36 cellular contexts compared by ENCODE assay signal in genomic region chr4:35950442-35950841, GRCh38.
"Had no signal": no experiment of that assay in that cellular context is flagged by ENCODE, and none has a peak within 500 bp of the region (broad histone marks: within the 10 kb centered on the region; RNA-seq: fewer than 3 reads in every experiment).

No MANE protein-coding gene starts in this region.

- H3K4me3 ChIP-seq: MG63 had no signal

- DNase-seq: Karpas-422, Kasumi-1, MG63, MM.1S, MV-4-11, NCI-H1048, NCI-H1092, NCI-H1092 treated with DMSO at 0.1 percent for 48 hours, NCI-H1105, NCI-H1105 treated with DMSO at 0.1 percent for 48 hours, NCI-H1417, NCI-H1417 treated with DMSO at 0.1 percent for 48 hours, NCI-H1436, NCI-H1436 treated with DMSO at 0.1 percent for 48 hours, NCI-H146, NCI-H1694, NCI-H1694 treated with DMSO at 0.1 percent for 48 hours, NCI-H187, NCI-H187 treated with DMSO at 0.1 percent for 48 hours, NCI-H1930, NCI-H2029, NCI-H2029 treated with DMSO at 0.1 percent for 48 hours, NCI-H2081, NCI-H2081 treated with DMSO at 0.1 percent for 48 hours, NCI-H2107, NCI-H2171, NCI-H2171 treated with DMSO at 0.1 percent for 48 hours, NCI-H2227 treated with DMSO at 0.1 percent for 48 hours, NCI-H226, NCI-H345, NCI-H446, NCI-H446 treated with DMSO at 0.1 percent for 48 hours, NCI-H510A, NCI-H510A treated with DMSO at 0.1 percent for 48 hours, NCI-H524, NCI-H524 treated with DMSO at 0.1 percent for 48 hours had no signal

- H3K9me3 ChIP-seq: MG63 had no signal

- H3K27me3 ChIP-seq: MG63 had no signal

- H3K36me3 ChIP-seq: MG63 had no signal
